1 cellular context compared by ENCODE assay signal in genomic region chr9:136308262-136309053, GRCh38.
TF ChIP-seq lines count a peak whose summit lies in the region.

No MANE protein-coding gene starts in this region.

TF ChIP-seq in HepG2, 621 proteins besides CTCF, POLR2A, EP300 and RAD21:
- TF ChIP-seq, protein P1, sequence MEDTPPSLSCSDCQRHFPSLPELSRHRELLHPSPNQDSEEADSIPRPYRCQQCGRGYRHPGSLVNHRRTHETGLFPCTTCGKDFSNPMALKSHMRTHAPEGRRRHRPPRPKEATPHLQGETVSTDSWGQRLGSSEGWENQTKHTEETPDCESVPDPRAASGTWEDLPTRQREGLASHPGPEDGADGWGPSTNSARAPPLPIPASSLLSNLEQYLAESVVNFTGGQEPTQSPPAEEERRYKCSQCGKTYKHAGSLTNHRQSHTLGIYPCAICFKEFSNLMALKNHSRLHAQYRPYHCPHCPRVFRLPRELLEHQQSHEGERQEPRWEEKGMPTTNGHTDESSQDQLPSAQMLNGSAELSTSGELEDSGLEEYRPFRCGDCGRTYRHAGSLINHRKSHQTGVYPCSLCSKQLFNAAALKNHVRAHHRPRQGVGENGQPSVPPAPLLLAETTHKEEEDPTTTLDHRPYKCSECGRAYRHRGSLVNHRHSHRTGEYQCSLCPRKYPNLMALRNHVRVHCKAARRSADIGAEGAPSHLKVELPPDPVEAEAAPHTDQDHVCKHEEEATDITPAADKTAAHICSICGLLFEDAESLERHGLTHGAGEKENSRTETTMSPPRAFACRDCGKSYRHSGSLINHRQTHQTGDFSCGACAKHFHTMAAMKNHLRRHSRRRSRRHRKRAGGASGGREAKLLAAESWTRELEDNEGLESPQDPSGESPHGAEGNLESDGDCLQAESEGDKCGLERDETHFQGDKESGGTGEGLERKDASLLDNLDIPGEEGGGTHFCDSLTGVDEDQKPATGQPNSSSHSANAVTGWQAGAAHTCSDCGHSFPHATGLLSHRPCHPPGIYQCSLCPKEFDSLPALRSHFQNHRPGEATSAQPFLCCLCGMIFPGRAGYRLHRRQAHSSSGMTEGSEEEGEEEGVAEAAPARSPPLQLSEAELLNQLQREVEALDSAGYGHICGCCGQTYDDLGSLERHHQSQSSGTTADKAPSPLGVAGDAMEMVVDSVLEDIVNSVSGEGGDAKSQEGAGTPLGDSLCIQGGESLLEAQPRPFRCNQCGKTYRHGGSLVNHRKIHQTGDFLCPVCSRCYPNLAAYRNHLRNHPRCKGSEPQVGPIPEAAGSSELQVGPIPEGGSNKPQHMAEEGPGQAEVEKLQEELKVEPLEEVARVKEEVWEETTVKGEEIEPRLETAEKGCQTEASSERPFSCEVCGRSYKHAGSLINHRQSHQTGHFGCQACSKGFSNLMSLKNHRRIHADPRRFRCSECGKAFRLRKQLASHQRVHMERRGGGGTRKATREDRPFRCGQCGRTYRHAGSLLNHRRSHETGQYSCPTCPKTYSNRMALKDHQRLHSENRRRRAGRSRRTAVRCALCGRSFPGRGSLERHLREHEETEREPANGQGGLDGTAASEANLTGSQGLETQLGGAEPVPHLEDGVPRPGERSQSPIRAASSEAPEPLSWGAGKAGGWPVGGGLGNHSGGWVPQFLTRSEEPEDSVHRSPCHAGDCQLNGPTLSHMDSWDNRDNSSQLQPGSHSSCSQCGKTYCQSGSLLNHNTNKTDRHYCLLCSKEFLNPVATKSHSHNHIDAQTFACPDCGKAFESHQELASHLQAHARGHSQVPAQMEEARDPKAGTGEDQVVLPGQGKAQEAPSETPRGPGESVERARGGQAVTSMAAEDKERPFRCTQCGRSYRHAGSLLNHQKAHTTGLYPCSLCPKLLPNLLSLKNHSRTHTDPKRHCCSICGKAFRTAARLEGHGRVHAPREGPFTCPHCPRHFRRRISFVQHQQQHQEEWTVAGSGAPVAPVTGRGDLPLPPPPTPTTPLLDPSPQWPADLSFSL (CRISPR knock-in tag; IDR thresholded peaks at IDR 0.05) = peak; percentile 92
- TF ChIP-seq NFKBIZ (CRISPR knock-in tag; IDR thresholded peaks at IDR 0.05) (no peak), NFRKB (IDR thresholded peaks at IDR 0.05) (peak; percentile 15), ZNF207 (IDR thresholded peaks at IDR 0.05; ENCODE audit: borderline replicate concordance) (0 out of 2 replicates have a peak, but pooled peaks have one; percentile 21), RFXANK (CRISPR knock-in tag; IDR thresholded peaks at IDR 0.05) (no peak), ZNF501 (CRISPR knock-in tag; IDR thresholded peaks at IDR 0.05) (no peak), SSRP1 (CRISPR knock-in tag; IDR thresholded peaks at IDR 0.05) (no peak), ZBTB7B (CRISPR knock-in tag; IDR thresholded peaks at IDR 0.05) (no peak), ZNF143 (CRISPR knock-in tag; IDR thresholded peaks at IDR 0.05) (no peak), LCORL (IDR thresholded peaks at IDR 0.05) (0 out of 2 replicates have a peak, but pooled peaks have one; percentile 3), LCORL (CRISPR knock-in tag; IDR thresholded peaks at IDR 0.05) (no peak), ATF7 (IDR thresholded peaks at IDR 0.05) (0 out of 2 replicates have a peak, but pooled peaks have one; percentile 8), ATF7 (CRISPR knock-in tag; IDR thresholded peaks at IDR 0.05) (no peak), FOXP1 (IDR thresholded peaks at IDR 0.05) (0 out of 2 replicates have a peak, but pooled peaks have one; percentile 4), FOXP1 (CRISPR knock-in tag; IDR thresholded peaks at IDR 0.05) (no peak), ZNF841 (CRISPR knock-in tag; IDR thresholded peaks at IDR 0.05; ENCODE audit: borderline replicate concordance) (no peak), ZNF513 (CRISPR knock-in tag; conservative IDR thresholded peaks at IDR 0.05) (no peak), ZFAT (CRISPR knock-in tag; conservative IDR thresholded peaks at IDR 0.05) (no peak)
